ENCODE assay signal across 14 cellular contexts in the genomic region with DNA sequence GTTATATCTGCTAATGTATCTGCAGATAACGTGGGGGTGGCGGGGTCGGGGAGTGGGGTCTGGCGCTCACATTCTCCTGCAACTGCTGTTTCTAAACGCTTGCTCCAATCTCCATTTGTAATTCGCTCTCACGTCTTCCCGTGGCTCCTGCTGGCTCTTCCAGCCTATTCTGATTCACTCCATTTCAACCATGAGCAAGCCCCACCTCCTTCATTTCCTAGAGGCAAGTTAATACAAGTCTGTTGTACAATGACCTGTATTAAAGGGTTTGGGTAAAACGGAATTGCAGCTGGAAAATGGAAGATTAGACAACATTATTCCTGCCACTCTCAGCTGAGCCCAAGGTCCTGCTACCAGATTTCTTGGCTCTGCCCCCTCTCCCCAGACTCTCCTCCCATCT.
DNase-seq lines count a peak whose midpoint lies in the region; ATAC-seq, FAIRE-seq and TF ChIP-seq lines count a peak whose summit lies in the region.
"Had no signal": no experiment of that assay in that cellular context is flagged by ENCODE, and none has a peak within 500 bp of the region (broad histone marks: within the 10 kb centered on the region; RNA-seq: fewer than 3 reads in every experiment).

No MANE protein-coding gene starts in this region.

- no peak overlapping the region for H3K4me3 ChIP-seq in breast epithelium
- H3K4me3 ChIP-seq in bronchial epithelial cell (ENCODE audit: low read depth, low read length): no peak overlapping the region
- no peak overlapping the region for H3K4me3 ChIP-seq in stomach

- intact Hi-C loops in MCF 10A (cut with micrococcal nuclease): no loop called here
- intact Hi-C loops in breast epithelium (cut with DNase I; ENCODE audit: low total_unique reads): no loop called here
- intact Hi-C loops in cardiac septum (cut with DNase I): no loop called here
- intact Hi-C loops in stomach (cut with DNase I; ENCODE audit: low total_unique reads): no loop called here

- no peaks in the 10 kb centered on the region for H3K36me3 ChIP-seq in breast epithelium
- H3K36me3 ChIP-seq in bronchial epithelial cell (ENCODE audit: control insufficient read depth, insufficient read depth, low read length): no peaks in the 10 kb centered on the region
- no peaks in the 10 kb centered on the region for H3K36me3 ChIP-seq in stomach

- H3K27ac ChIP-seq in breast epithelium (no peak overlapping the region), foreskin keratinocyte (no peak overlapping the region), stomach (no peak overlapping the region)

- no peak overlapping the region for H3K27ac Mint-ChIP-seq in MCF 10A (ENCODE audit: low read depth, unreplicated experiment)
- H3K27ac Mint-ChIP-seq: CD4-positive, alpha-beta T cell had no signal

- whole genome bisulfite sequencing in stomach, 5 donors: 89 to 94% (median 91%) methylated on average over 9 of the region's 9 CpGs

- no TSS peak for BruUV-seq in MCF 10A (replicated peaks; lab: Mats Ljungman, UMichigan)

- peaks cover 14% of the 10 kb centered on the region for H3K4me1 Mint-ChIP-seq in MCF 10A (ENCODE audit: insufficient read depth, unreplicated experiment)

- no peak for TF ChIP-seq POLR2A in breast epithelium (IDR thresholded peaks at IDR 0.05)
- TF ChIP-seq POLR2A in stomach (IDR thresholded peaks at IDR 0.05): no peak

- no peak for TF ChIP-seq CTCF in MCF 10A (IDR thresholded peaks at IDR 0.05; ENCODE audit: unreplicated experiment)
- TF ChIP-seq CTCF in breast epithelium (IDR thresholded peaks at IDR 0.05): no peak
- no peak for TF ChIP-seq CTCF in bronchial epithelial cell (IDR thresholded peaks at IDR 0.05; ENCODE audit: insufficient read depth, low read length, severe bottlenecking)
- TF ChIP-seq CTCF in foreskin keratinocyte (conservative IDR thresholded peaks at IDR 0.05): no peak
- TF ChIP-seq CTCF in stomach (IDR thresholded peaks at IDR 0.05): no peak

- CTCF ChIA-PET in MCF 10A (lab: Yijun Ruan, JAX): no interaction called here

- no peaks in the 10 kb centered on the region for H3K36me3 Mint-ChIP-seq in MCF 10A (ENCODE audit: insufficient read depth, unreplicated experiment)

- H3K4me1 ChIP-seq in breast epithelium (no peaks in the 10 kb centered on the region), foreskin keratinocyte (peaks cover 20% of the 10 kb centered on the region), stomach (peaks cover 3 to 14% (median 11%) of the 10 kb centered on the region in 4 donors)

- H3K27me3 ChIP-seq in breast epithelium: no peaks in the 10 kb centered on the region
- H3K27me3 ChIP-seq in bronchial epithelial cell (ENCODE audit: control insufficient read depth, insufficient read depth, low read length): no peaks in the 10 kb centered on the region
- no peaks in the 10 kb centered on the region for H3K27me3 ChIP-seq in foreskin keratinocyte
- H3K27me3 ChIP-seq in stomach: no peaks in the 10 kb centered on the region

- H3K9me3 ChIP-seq in breast epithelium (no peaks in the 10 kb centered on the region), stomach (no peaks in the 10 kb centered on the region)

- H3K27me3 Mint-ChIP-seq in MCF 10A (ENCODE audit: insufficient read depth, unreplicated experiment): peaks cover under 1% of the 10 kb centered on the region
- H3K27me3 Mint-ChIP-seq: CD4-positive, alpha-beta T cell had no signal

- FAIRE-seq in bronchial epithelial cell (lab: Jason Lieb, UNC): peak; percentile 93
- FAIRE-seq: GM18507 had no signal

- H3K4me3 Mint-ChIP-seq in MCF 10A (ENCODE audit: unreplicated experiment): no peak overlapping the region
- H3K4me3 Mint-ChIP-seq: CD4-positive, alpha-beta T cell had no signal

- TF ChIP-seq EP300 in stomach (IDR thresholded peaks at IDR 0.05): no peak

- H3K9me3 Mint-ChIP-seq in MCF 10A (ENCODE audit: unreplicated experiment): no peaks in the 10 kb centered on the region
- H3K9me3 Mint-ChIP-seq: CD4-positive, alpha-beta T cell had no signal

- POLR2A ChIA-PET in MCF 10A (lab: Yijun Ruan, JAX): no interaction called here

- peak; percentile 93 for ATAC-seq in foreskin keratinocyte

- DNase-seq in MCF 10A (ENCODE audit: unreplicated experiment) (peak; percentile 51), breast epithelium (ENCODE audit: low spot score in 2 of 2) (no peak), bronchial epithelial cell (ENCODE audit: low read depth) (peak; percentile 87), foreskin keratinocyte (peak in 1 of 2 donors; percentile 76), cardiac septum (ENCODE audit: low spot score) (no peak), stomach (no peak)
- no peak for DNase-seq in activated effector memory CD4-positive, alpha-beta T cell treated with anti-CD3 and anti-CD28 coated beads, Interleukin-2, amount 50 U/mL, for 16 hours
- DNase-seq: 8988T; Calu3; CD4-positive, alpha-beta T cell; DMS 273 treated with DMSO at 0.1 percent for 48 hours; H7; IMR-90 had no signal

Comparison
In these comparisons a context has a peak if more than half of its experiments do, and no peak if none do; other contexts are left out.
1. DNase-seq: peak in MCF 10A (single experiment) and bronchial epithelial cell (single experiment); none in breast epithelium (0 of 2), cardiac septum (single experiment), stomach (single experiment) and activated effector memory CD4-positive, alpha-beta T cell treated with anti-CD3 and anti-CD28 coated beads, Interleukin-2, amount 50 U/mL, for 16 hours (single experiment).